In the genomic region with DNA sequence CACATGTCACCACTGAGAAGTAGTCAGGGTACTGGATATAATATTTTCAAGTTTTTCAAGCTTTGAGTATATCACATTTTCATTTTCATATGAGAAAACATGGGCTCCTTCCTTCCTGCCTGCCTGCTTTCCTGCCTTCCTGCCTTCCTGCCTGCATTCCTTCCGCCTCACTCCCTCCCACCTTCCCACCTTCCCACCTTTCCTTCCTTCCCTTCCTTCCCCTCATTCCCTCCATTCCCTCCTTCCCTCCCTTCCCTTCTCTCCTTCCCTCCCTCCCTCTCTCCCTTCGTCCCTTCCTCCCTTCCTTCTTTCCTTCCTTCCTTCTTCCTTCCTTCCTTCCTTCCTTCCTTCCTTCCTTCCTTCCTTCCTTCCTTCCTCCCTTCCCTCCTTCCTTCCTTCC, we compare ENCODE assay signal across 1 cellular context.
TF ChIP-seq lines count a peak whose summit lies in the region.

No MANE protein-coding gene starts in this region.

TF ChIP-seq in WTC11, 78 proteins besides CTCF, POLR2A, EP300 and RAD21 (continued from another document):
- TF ChIP-seq, protein P1, sequence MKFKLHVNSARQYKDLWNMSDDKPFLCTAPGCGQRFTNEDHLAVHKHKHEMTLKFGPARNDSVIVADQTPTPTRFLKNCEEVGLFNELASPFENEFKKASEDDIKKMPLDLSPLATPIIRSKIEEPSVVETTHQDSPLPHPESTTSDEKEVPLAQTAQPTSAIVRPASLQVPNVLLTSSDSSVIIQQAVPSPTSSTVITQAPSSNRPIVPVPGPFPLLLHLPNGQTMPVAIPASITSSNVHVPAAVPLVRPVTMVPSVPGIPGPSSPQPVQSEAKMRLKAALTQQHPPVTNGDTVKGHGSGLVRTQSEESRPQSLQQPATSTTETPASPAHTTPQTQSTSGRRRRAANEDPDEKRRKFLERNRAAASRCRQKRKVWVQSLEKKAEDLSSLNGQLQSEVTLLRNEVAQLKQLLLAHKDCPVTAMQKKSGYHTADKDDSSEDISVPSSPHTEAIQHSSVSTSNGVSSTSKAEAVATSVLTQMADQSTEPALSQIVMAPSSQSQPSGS (CRISPR knock-in tag; IDR thresholded peaks at IDR 0.05; ENCODE audit: borderline replicate concordance, low read depth) = no peak
- TF ChIP-seq, protein P2, sequence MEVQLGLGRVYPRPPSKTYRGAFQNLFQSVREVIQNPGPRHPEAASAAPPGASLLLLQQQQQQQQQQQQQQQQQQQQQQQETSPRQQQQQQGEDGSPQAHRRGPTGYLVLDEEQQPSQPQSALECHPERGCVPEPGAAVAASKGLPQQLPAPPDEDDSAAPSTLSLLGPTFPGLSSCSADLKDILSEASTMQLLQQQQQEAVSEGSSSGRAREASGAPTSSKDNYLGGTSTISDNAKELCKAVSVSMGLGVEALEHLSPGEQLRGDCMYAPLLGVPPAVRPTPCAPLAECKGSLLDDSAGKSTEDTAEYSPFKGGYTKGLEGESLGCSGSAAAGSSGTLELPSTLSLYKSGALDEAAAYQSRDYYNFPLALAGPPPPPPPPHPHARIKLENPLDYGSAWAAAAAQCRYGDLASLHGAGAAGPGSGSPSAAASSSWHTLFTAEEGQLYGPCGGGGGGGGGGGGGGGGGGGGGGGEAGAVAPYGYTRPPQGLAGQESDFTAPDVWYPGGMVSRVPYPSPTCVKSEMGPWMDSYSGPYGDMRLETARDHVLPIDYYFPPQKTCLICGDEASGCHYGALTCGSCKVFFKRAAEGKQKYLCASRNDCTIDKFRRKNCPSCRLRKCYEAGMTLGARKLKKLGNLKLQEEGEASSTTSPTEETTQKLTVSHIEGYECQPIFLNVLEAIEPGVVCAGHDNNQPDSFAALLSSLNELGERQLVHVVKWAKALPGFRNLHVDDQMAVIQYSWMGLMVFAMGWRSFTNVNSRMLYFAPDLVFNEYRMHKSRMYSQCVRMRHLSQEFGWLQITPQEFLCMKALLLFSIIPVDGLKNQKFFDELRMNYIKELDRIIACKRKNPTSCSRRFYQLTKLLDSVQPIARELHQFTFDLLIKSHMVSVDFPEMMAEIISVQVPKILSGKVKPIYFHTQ (CRISPR knock-in tag; IDR thresholded peaks at IDR 0.05) = no peak
- TF ChIP-seq ETV6 (CRISPR knock-in tag; IDR thresholded peaks at IDR 0.05) (no peak), JUN (CRISPR knock-in tag; IDR thresholded peaks at IDR 0.05) (no peak), OVOL2 (CRISPR knock-in tag; IDR thresholded peaks at IDR 0.05; ENCODE audit: borderline replicate concordance) (no peak)
- TF ChIP-seq, protein P3, sequence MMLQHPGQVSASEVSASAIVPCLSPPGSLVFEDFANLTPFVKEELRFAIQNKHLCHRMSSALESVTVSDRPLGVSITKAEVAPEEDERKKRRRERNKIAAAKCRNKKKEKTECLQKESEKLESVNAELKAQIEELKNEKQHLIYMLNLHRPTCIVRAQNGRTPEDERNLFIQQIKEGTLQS (CRISPR knock-in tag; conservative IDR thresholded peaks at IDR 0.05) = no peak
